1 cellular context compared by ENCODE assay signal in genomic region chr9:137499416-137499815, GRCh38.
TF ChIP-seq lines count a peak whose summit lies in the region.

No MANE protein-coding gene starts in this region.

TF ChIP-seq in H1, 55 proteins besides CTCF, POLR2A, EP300 and RAD21:
- TF ChIP-seq CEBPB (IDR thresholded peaks at IDR 0.05; ENCODE audit: low read depth, low read length) (no peak), HDAC2 (IDR thresholded peaks at IDR 0.05; ENCODE audit: borderline replicate concordance in 1 of 2, low read depth in 2 of 2, low read length in 2 of 2) (no peak), POU5F1 (IDR thresholded peaks at IDR 0.05; ENCODE audit: low read depth, low read length) (no peak), SIN3A (conservative IDR thresholded peaks at IDR 0.05 in 1 of 2, IDR thresholded peaks at IDR 0.05 in 1 of 2; ENCODE audit: low read depth in 1 of 2, low read length in 2 of 2) (no peak)
- TF ChIP-seq, protein P1, sequence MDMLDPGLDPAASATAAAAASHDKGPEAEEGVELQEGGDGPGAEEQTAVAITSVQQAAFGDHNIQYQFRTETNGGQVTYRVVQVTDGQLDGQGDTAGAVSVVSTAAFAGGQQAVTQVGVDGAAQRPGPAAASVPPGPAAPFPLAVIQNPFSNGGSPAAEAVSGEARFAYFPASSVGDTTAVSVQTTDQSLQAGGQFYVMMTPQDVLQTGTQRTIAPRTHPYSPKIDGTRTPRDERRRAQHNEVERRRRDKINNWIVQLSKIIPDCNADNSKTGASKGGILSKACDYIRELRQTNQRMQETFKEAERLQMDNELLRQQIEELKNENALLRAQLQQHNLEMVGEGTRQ (IDR thresholded peaks at IDR 0.05; ENCODE audit: low read length): no peak
